1 cellular context compared by ENCODE assay signal in genomic region chr11:35035894-35036408, GRCh38.
TF ChIP-seq lines count a peak whose summit lies in the region.

No MANE protein-coding gene starts in this region.

TF ChIP-seq in K562, 482 proteins besides CTCF, POLR2A, EP300 and RAD21 (continued from another document and continues in another):
- TF ChIP-seq ARID3B (CRISPR knock-in tag; IDR thresholded peaks at IDR 0.05; ENCODE audit: borderline replicate concordance) (no peak), NFIX (CRISPR knock-in tag; IDR thresholded peaks at IDR 0.05; ENCODE audit: low read depth) (no peak), ZNF644 (tag; IDR thresholded peaks at IDR 0.05; ENCODE audit: low read depth) (no peak), ZNF589 (CRISPR knock-in tag; IDR thresholded peaks at IDR 0.05; ENCODE audit: low read depth) (peak; percentile 63; the same call in 1 of the 2 replicates), REST (CRISPR knock-in tag; IDR thresholded peaks at IDR 0.05; ENCODE audit: low read depth) (no peak), ZNF511 (CRISPR knock-in tag; IDR thresholded peaks at IDR 0.05) (no peak), ZNF212 (CRISPR knock-in tag; IDR thresholded peaks at IDR 0.05) (no peak), PHTF2 (CRISPR knock-in tag; IDR thresholded peaks at IDR 0.05) (no peak), MITF (IDR thresholded peaks at IDR 0.05) (no peak), TSHZ1 (CRISPR knock-in tag; IDR thresholded peaks at IDR 0.05) (no peak), MYBL2 (IDR thresholded peaks at IDR 0.05; ENCODE audit: low read depth) (no peak), MYBL2 (CRISPR knock-in tag; IDR thresholded peaks at IDR 0.05; ENCODE audit: borderline replicate concordance) (no peak), ZKSCAN1 (IDR thresholded peaks at IDR 0.05; ENCODE audit: low read depth, low read length) (no peak), ARID4B (CRISPR knock-in tag; IDR thresholded peaks at IDR 0.05) (no peak), ZNF143 (CRISPR knock-in tag; IDR thresholded peaks at IDR 0.05) (no peak), BCLAF1 (IDR thresholded peaks at IDR 0.05; ENCODE audit: borderline replicate concordance in 1 of 2, control insufficient read depth in 1 of 2, low read depth in 2 of 2, low read length in 1 of 2) (no peak), E2F4 (CRISPR knock-in tag; IDR thresholded peaks at IDR 0.05; ENCODE audit: low read depth) (no peak), NR2C1 (IDR thresholded peaks at IDR 0.05) (no peak), NR2C1 (tag; IDR thresholded peaks at IDR 0.05) (peak; percentile 51; the same call in 1 of the 2 replicates), PTBP1 (IDR thresholded peaks at IDR 0.05; ENCODE audit: low read depth, low read length) (no peak), CREBBP (IDR thresholded peaks at IDR 0.05; ENCODE audit: low read depth, low read length) (no peak), PHB (CRISPR knock-in tag; IDR thresholded peaks at IDR 0.05) (no peak), ZNF507 (tag; conservative IDR thresholded peaks at IDR 0.05) (no peak), MEF2D (tag; conservative IDR thresholded peaks at IDR 0.05; ENCODE audit: low read depth) (peak; percentile 55), HDAC3 (IDR thresholded peaks at IDR 0.05; ENCODE audit: borderline replicate concordance, partially characterized antibody) (no peak), PHB2 (IDR thresholded peaks at IDR 0.05; ENCODE audit: low read depth) (no peak), RBFOX2 (IDR thresholded peaks at IDR 0.05; ENCODE audit: low read depth, low read length) (no peak), POLR2G (IDR thresholded peaks at IDR 0.05; ENCODE audit: low read depth, low read length) (no peak), ZNF785 (CRISPR knock-in tag; IDR thresholded peaks at IDR 0.05) (no peak), ELF4 (CRISPR knock-in tag; IDR thresholded peaks at IDR 0.05) (no peak), ARHGAP35 (IDR thresholded peaks at IDR 0.05; ENCODE audit: partially characterized antibody) (no peak), ETV1 (tag; conservative IDR thresholded peaks at IDR 0.05; ENCODE audit: low read depth) (peak; percentile 67), STAT5A (IDR thresholded peaks at IDR 0.05; ENCODE audit: borderline replicate concordance, low read length) (no peak), NONO (IDR thresholded peaks at IDR 0.05; ENCODE audit: low read depth in 2 of 2, low read length in 1 of 2) (no peak), BRF1 (IDR thresholded peaks at IDR 0.05; ENCODE audit: borderline replicate concordance, extremely low read depth, insufficient read length) (no peak), HINFP (tag; conservative IDR thresholded peaks at IDR 0.05; ENCODE audit: low read depth) (no peak), HNRNPLL (IDR thresholded peaks at IDR 0.05; ENCODE audit: low read depth, low read length, poor library complexity, severe bottlenecking) (no peak), DIDO1 (tag; IDR thresholded peaks at IDR 0.05; ENCODE audit: low read depth) (0 out of 2 replicates have a peak, but pooled peaks have one; percentile 7), ZBTB1 (CRISPR knock-in tag; IDR thresholded peaks at IDR 0.05; ENCODE audit: borderline replicate concordance, low read depth) (no peak), RFX7 (CRISPR knock-in tag; IDR thresholded peaks at IDR 0.05) (no peak), MAZ (CRISPR knock-in tag; conservative IDR thresholded peaks at IDR 0.05 in 1 of 2, IDR thresholded peaks at IDR 0.05 in 1 of 2) (no peak), SPI1 (IDR thresholded peaks at IDR 0.05; ENCODE audit: borderline replicate concordance, low read depth, low read length) (peak; percentile 30; the same call in 1 of the 2 replicates), MTA2 (IDR thresholded peaks at IDR 0.05; ENCODE audit: low read depth) (no peak), PURB (CRISPR knock-in tag; IDR thresholded peaks at IDR 0.05; ENCODE audit: low read depth) (no peak)
